14 cellular contexts compared by ENCODE assay signal in genomic region chr12:50614167-50614762, GRCh38.
DNase-seq lines count a peak whose midpoint lies in the region; ATAC-seq and TF ChIP-seq lines count a peak whose summit lies in the region.
"Had no signal": no experiment of that assay in that cellular context is flagged by ENCODE, and none has a peak within 500 bp of the region (broad histone marks: within the 10 kb centered on the region; RNA-seq: fewer than 3 reads in every experiment).

No MANE protein-coding gene starts in this region.

- H3K9me3 Mint-ChIP-seq in CD8-positive, alpha-beta memory T cell = no peaks in the 10 kb centered on the region
- H3K9me3 Mint-ChIP-seq: activated T-cell treated with anti-CD3 and anti-CD28 coated beads, Interleukin-2, amount 50 U/mL, for 24 hours had no signal

- no peaks in the 10 kb centered on the region for H3K36me3 ChIP-seq in CD8-positive, alpha-beta memory T cell (ENCODE audit: insufficient read depth, low read length)
- H3K36me3 ChIP-seq in WERI-Rb-1 = no peaks in the 10 kb centered on the region

- peaks cover 5% of the 10 kb centered on the region for H3K4me1 ChIP-seq in CD8-positive, alpha-beta memory T cell (ENCODE audit: insufficient read depth, low read length)

- CTCF ChIA-PET in CD8-positive, alpha-beta memory T cell (lab: Charles Lee) = no interaction called here

- no peak for TF ChIP-seq EP300 in Ishikawa (IDR thresholded peaks at IDR 0.05; ENCODE audit: borderline replicate concordance)

- peaks cover 0 to 3% (median 2%) of the 10 kb centered on the region in 3 donors for H3K36me3 Mint-ChIP-seq in CD8-positive, alpha-beta memory T cell

- ATAC-seq in GM19463 (IDR thresholded peaks at IDR 0.05; ENCODE audit: unreplicated experiment) = no peak
- ATAC-seq: mucosa of descending colon had no signal

- H3K4me3 ChIP-seq in CD8-positive, alpha-beta memory T cell (ENCODE audit: low read length) = no peak overlapping the region
- H3K4me3 ChIP-seq in choroid plexus epithelial cell (ENCODE audit: low read depth, low read length) (no peak overlapping the region), WERI-Rb-1 (ENCODE audit: low read depth, low read length) (no peak overlapping the region)
- H3K4me3 ChIP-seq: BLaER1 treated with 17β-estradiol and CSF1 and Interleukin-3, amounts not matched to agents 10 nM and 100 nM; mucosa of descending colon had no signal

- H3K27me3 ChIP-seq in CD8-positive, alpha-beta memory T cell (ENCODE audit: insufficient read depth, low read length, poor library complexity, severe bottlenecking) = no peaks in the 10 kb centered on the region
- H3K27me3 ChIP-seq in WERI-Rb-1 (ENCODE audit: insufficient read depth, low read depth, severe bottlenecking) = no peaks in the 10 kb centered on the region
- H3K27me3 ChIP-seq: BLaER1 treated with 17β-estradiol and CSF1 and Interleukin-3, amounts not matched to agents 10 nM and 100 nM had no signal

- H3K4me1 Mint-ChIP-seq in CD8-positive, alpha-beta memory T cell = peaks cover 6 to 12% (median 12%) of the 10 kb centered on the region in 3 donors

- H3K27ac Mint-ChIP-seq in CD8-positive, alpha-beta memory T cell = no peak overlapping the region
- H3K27ac Mint-ChIP-seq: activated T-cell treated with anti-CD3 and anti-CD28 coated beads, Interleukin-2, amount 50 U/mL, for 24 hours had no signal

- TF ChIP-seq CTCF in choroid plexus epithelial cell (conservative IDR thresholded peaks at IDR 0.05; ENCODE audit: low read depth, low read length) = no peak
- no peak for TF ChIP-seq CTCF in WERI-Rb-1 (IDR thresholded peaks at IDR 0.05; ENCODE audit: low read depth, low read length)

- H3K9me3 ChIP-seq in CD8-positive, alpha-beta memory T cell (ENCODE audit: low read length) = no peaks in the 10 kb centered on the region
- no peaks in the 10 kb centered on the region for H3K9me3 ChIP-seq in WERI-Rb-1 (ENCODE audit: severe bottlenecking)
- H3K9me3 ChIP-seq: BLaER1 treated with 17β-estradiol and CSF1 and Interleukin-3, amounts not matched to agents 10 nM and 100 nM; mucosa of descending colon had no signal

- intact Hi-C loops in posterior cingulate gyrus (cut with DNase I) = no loop called here

- no peaks in the 10 kb centered on the region for H3K27me3 Mint-ChIP-seq in CD8-positive, alpha-beta memory T cell
- H3K27me3 Mint-ChIP-seq: activated T-cell treated with anti-CD3 and anti-CD28 coated beads, Interleukin-2, amount 50 U/mL, for 24 hours had no signal

- peak overlapping the region; percentile 7 for H3K27ac ChIP-seq in CD8-positive, alpha-beta memory T cell (ENCODE audit: low read depth, low read length)
- no peak overlapping the region for H3K27ac ChIP-seq in WERI-Rb-1
- H3K27ac ChIP-seq: VCaP had no signal

- POLR2A ChIA-PET in CD8-positive, alpha-beta memory T cell (lab: Charles Lee) = no interaction called here

- TF ChIP-seq RAD21 in Ishikawa (IDR thresholded peaks at IDR 0.05; ENCODE audit: low read depth) = no peak

- DNase-seq in CD8-positive, alpha-beta memory T cell = no peak
- DNase-seq in choroid plexus epithelial cell (ENCODE audit: low read depth) (peak; percentile 92), kidney tubule cell (ENCODE audit: low spot score) (peak; percentile 84), WERI-Rb-1 (no peak), medulla oblongata (ENCODE audit: extremely low spot score) (no peak), posterior cingulate gyrus (no peak)
- DNase-seq: activated T-cell treated with anti-CD3 and anti-CD28 coated beads, Interleukin-2, amount 50 U/mL, for 24 hours; cerebellar nuclear complex; mucosa of descending colon; NCI-H146 had no signal

- no peak overlapping the region for H3K4me3 Mint-ChIP-seq in CD8-positive, alpha-beta memory T cell
- H3K4me3 Mint-ChIP-seq: activated T-cell treated with anti-CD3 and anti-CD28 coated beads, Interleukin-2, amount 50 U/mL, for 24 hours had no signal

TF ChIP-seq in Ishikawa, 13 proteins besides CTCF, POLR2A, EP300 and RAD21:
- TF ChIP-seq MAX (IDR thresholded peaks at IDR 0.05) (peak; percentile 80; the same call in 1 of the 2 replicates), YY1 (IDR thresholded peaks at IDR 0.05; ENCODE audit: low read depth) (no peak), TEAD4 (IDR thresholded peaks at IDR 0.05) (peak; percentile 74), FOXM1 (IDR thresholded peaks at IDR 0.05; ENCODE audit: borderline replicate concordance, low read depth) (no peak), ZBTB7A (IDR thresholded peaks at IDR 0.05; ENCODE audit: low read depth) (no peak)
TF ChIP-seq in Ishikawa: peak in this region for 2.

Comparison
In these comparisons a context has a peak if more than half of its experiments do, and no peak if none do; other contexts are left out.
1. DNase-seq: peak in choroid plexus epithelial cell (single experiment) and kidney tubule cell (single experiment); none in CD8-positive, alpha-beta memory T cell (0 of 5), WERI-Rb-1 (single experiment), medulla oblongata (single experiment) and posterior cingulate gyrus (0 of 10).